Comparison of ENCODE assay signal across 8 cellular contexts in genomic region chr3:194489736-194490612, GRCh38. TPM values are rescaled to one million over a fixed set of nuclear protein-coding genes. Genes with fewer than 3 reads are reported as not detected.
DNase-seq lines count a peak whose midpoint lies in the region; ATAC-seq and TF ChIP-seq lines count a peak whose summit lies in the region.

No MANE protein-coding gene starts in this region.

- H3K4me1 ChIP-seq in fibroblast of lung (ENCODE audit: control insufficient read depth, extremely low read depth, insufficient read depth, low read length) = peaks cover 28% of the 10 kb centered on the region

- DNase-seq in GM12865 (ENCODE audit: low read depth) (peak; percentile 80), GM20000 (ENCODE audit: low spot score) (peak; percentile 82), fibroblast of lung (ENCODE audit: low read depth in 2 of 2) (peak; percentile 56 to 60), pons (ENCODE audit: low spot score) (no peak), HPDE6-E6E7 (ENCODE audit: extremely low spot score) (no peak), Calu3 (no peak), NCI-H524 treated with DMSO at 0.1 percent for 48 hours (lab: John Stamatoyannopoulos, UW) (no peak)

- H4K20me1 ChIP-seq in fibroblast of lung (ENCODE audit: control insufficient read depth, extremely low read depth, insufficient read depth, low read length) = no peaks in the 10 kb centered on the region

- no peak overlapping the region for H2AFZ ChIP-seq in fibroblast of lung (ENCODE audit: low read length)

- peak; percentile 26 for ATAC-seq in HG03571 (IDR thresholded peaks at IDR 0.05; ENCODE audit: unreplicated experiment)

- no peak overlapping the region for H3K9ac ChIP-seq in fibroblast of lung (ENCODE audit: insufficient read depth, low read length)

- H3K4me3 ChIP-seq in GM12865 (ENCODE audit: low read depth, low read length) (peak overlapping the region; percentile 46), fibroblast of lung (replicated peaks in 1 of 4; ENCODE audit: control extremely low read depth in 1 of 4, insufficient read depth in 1 of 4, low read depth in 3 of 4, low read length in 4 of 4) (no peak overlapping the region)

- H3K27me3 ChIP-seq in fibroblast of lung (ENCODE audit: control insufficient read depth, insufficient read depth, low read length) = no peaks in the 10 kb centered on the region

- CTCF ChIA-PET in Calu3 (lab: Charles Lee) = interaction anchor here (0.6 to 1.7 kb wide), 4 partner anchors 27 to 104 kb away, joined by 3 to 5 read pairs (median 3); no protein-coding TSS in a partner anchor

- intact Hi-C loops in Calu3 (cut with micrococcal nuclease; ENCODE audit: unreplicated experiment) = loop anchor here (5.0 kb wide), 1 partner anchor 32 kb away; no protein-coding TSS in a partner anchor

- H3K9me3 Mint-ChIP-seq in Calu3 (ENCODE audit: low read depth, unreplicated experiment) = no peaks in the 10 kb centered on the region

- no peaks in the 10 kb centered on the region for H3K9me3 ChIP-seq in fibroblast of lung (ENCODE audit: control insufficient read depth, insufficient read depth, low read depth, low read length)

- H3K79me2 ChIP-seq in fibroblast of lung (ENCODE audit: control insufficient read depth, insufficient read depth, low read length) = peaks cover 14% of the 10 kb centered on the region

- no peaks in the 10 kb centered on the region for H3K36me3 ChIP-seq in fibroblast of lung (ENCODE audit: control insufficient read depth, insufficient read depth, low read length)

- no peak overlapping the region for H3K27ac Mint-ChIP-seq in Calu3 (ENCODE audit: unreplicated experiment)

- peaks cover 48% of the 10 kb centered on the region for H3K4me1 Mint-ChIP-seq in Calu3 (ENCODE audit: low read depth, unreplicated experiment)

- TF ChIP-seq CTCF in GM12865 (IDR thresholded peaks at IDR 0.05; ENCODE audit: insufficient read depth, low read depth, low read length, missing control alignments) (no peak), GM20000 (IDR thresholded peaks at IDR 0.05; ENCODE audit: extremely low read depth, missing control alignments) (no peak), fibroblast of lung (conservative IDR thresholded peaks at IDR 0.05 in 1 of 2, IDR thresholded peaks at IDR 0.05 in 1 of 2; ENCODE audit: low read depth in 1 of 2, low read length in 2 of 2) (no peak), Calu3 (IDR thresholded peaks at IDR 0.05; ENCODE audit: unreplicated experiment) (no peak)

- peaks cover 39% of the 10 kb centered on the region for H3K36me3 Mint-ChIP-seq in Calu3 (ENCODE audit: insufficient read depth, unreplicated experiment)

- no TSS peak for BruUV-seq in Calu3 (replicated peaks; lab: Mats Ljungman, UMichigan)

- H3K27ac ChIP-seq in fibroblast of lung (ENCODE audit: insufficient read depth, low read length) = peak overlapping the region; percentile 57

- no peaks in the 10 kb centered on the region for H3K27me3 Mint-ChIP-seq in Calu3 (ENCODE audit: unreplicated experiment)

- H3K4me2 ChIP-seq in fibroblast of lung (ENCODE audit: extremely low read depth, insufficient read depth, low read length) = peak overlapping the region; percentile 18

- no peak overlapping the region for H3K4me3 Mint-ChIP-seq in Calu3 (ENCODE audit: low read depth, unreplicated experiment)

RNA-seq across cellular contexts. Expression of gene ATP13A3, which starts 3.2 kb away (rescaled TPM):
- total RNA-seq in fibroblast of lung = 193 and 222 TPM in 2 replicates
- 169 and 285 TPM in 2 replicates for polyA plus RNA-seq in fibroblast of lung
- polyA plus RNA-seq in fibroblast of lung (2012) = 72.4 and 106 TPM in 2 replicates
- polyA minus RNA-seq in fibroblast of lung (ENCODE audit: low replicate concordance) = 52.7 and 101 TPM in 2 replicates
- 229 and 237 TPM in 2 replicates for total RNA-seq in Calu3 (2022)

Comparison
In these comparisons a context has a peak if more than half of its experiments do, and no peak if none do; other contexts are left out.
1. DNase-seq: peak in GM12865 (single experiment), GM20000 (single experiment) and fibroblast of lung (2 of 2); none in pons (single experiment), HPDE6-E6E7 (single experiment), Calu3 (single experiment) and NCI-H524 treated with DMSO at 0.1 percent for 48 hours (single experiment).